In genomic region chr1:167439301-167439988, GRCh38 we compare ENCODE assay signal across 8 cellular contexts.
A peak's percentile ranks its signal among the peaks of the same experiment; 100 is the strongest.
DNase-seq lines count a peak whose midpoint lies in the region; ATAC-seq and TF ChIP-seq lines count a peak whose summit lies in the region.

No MANE protein-coding gene starts in this region.

- H3K79me2 ChIP-seq in GM23248 (ENCODE audit: insufficient read depth) = no peaks in the 10 kb centered on the region

- no peaks in the 10 kb centered on the region for H3K27me3 ChIP-seq in CD8-positive, alpha-beta memory T cell (ENCODE audit: insufficient read depth, low read length, poor library complexity, severe bottlenecking)
- no peaks in the 10 kb centered on the region; the same call in 1 of the 2 replicates for H3K27me3 ChIP-seq in GM23248 (replicated peaks; ENCODE audit: insufficient read depth)
- peaks cover 0 to 2% (median 0%) of the 10 kb centered on the region in 4 donors for H3K27me3 ChIP-seq in liver (ENCODE audit: control insufficient read depth in 4 of 4, insufficient read depth in 4 of 4, low read length in 3 of 4)

- in situ Hi-C loops in GM23248 (cut with MboI) = no loop called here

- DNase-seq in CD8-positive, alpha-beta memory T cell = peak in 1 of 5 donors; percentile 54
- DNase-seq in GM23248 (peak; percentile 66), RPMI8226 (peak; percentile 63)
- DNase-seq in stimulated activated naive B cell treated with anti-CD40 and anti-IgM and Interleukin-4, amounts not matched to agents 10 μg/mL and 1 μg/mL and 100 μg/mL, for 72 hours = peak; percentile 20

- no peaks in the 10 kb centered on the region for H3K9me2 ChIP-seq in GM23248 (ENCODE audit: insufficient read depth)

- H3K9me3 ChIP-seq in CD8-positive, alpha-beta memory T cell (ENCODE audit: low read length) = no peaks in the 10 kb centered on the region
- H3K9me3 ChIP-seq in GM23248 (ENCODE audit: low read depth) (no peaks in the 10 kb centered on the region), liver (ENCODE audit: control insufficient read depth in 4 of 4, low read length in 3 of 4) (no peaks in the 10 kb centered on the region)

- intact Hi-C loops in dendritic cell treated with granulocyte-macrophage colony-stimulating factor and Interleukin-4, amounts not matched to agents 40 ng/mL and 50 ng/mL, for 4 days (cut with micrococcal nuclease) = no loop called here

- ATAC-seq in stimulated activated naive B cell treated with anti-CD40 and anti-IgM and Interleukin-4, amounts not matched to agents 10 μg/mL and 1 μg/mL and 100 μg/mL, for 72 hours (replicated peaks) = peak; percentile 52 to 58
- no peak for ATAC-seq in GM21528 (IDR thresholded peaks at IDR 0.05; ENCODE audit: low FRiP score, unreplicated experiment)
- ATAC-seq in HG03196 (IDR thresholded peaks at IDR 0.05; ENCODE audit: unreplicated experiment) = no peak

- no peaks in the 10 kb centered on the region for H3K9me3 Mint-ChIP-seq in CD8-positive, alpha-beta memory T cell
- H3K9me3 Mint-ChIP-seq in dendritic cell treated with granulocyte-macrophage colony-stimulating factor and Interleukin-4, amounts not matched to agents 40 ng/mL and 50 ng/mL, for 4 days = no peaks in the 10 kb centered on the region
- H3K9me3 Mint-ChIP-seq in stimulated activated naive B cell treated with anti-CD40 and anti-IgM and Interleukin-4, amounts not matched to agents 10 μg/mL and 1 μg/mL and 100 μg/mL, for 72 hours = no peaks in the 10 kb centered on the region

- TF ChIP-seq CTCF in liver (IDR thresholded peaks at IDR 0.05; ENCODE audit: low read depth, low read length, missing input control) = no peak

- H2AFZ ChIP-seq in GM23248 = peak overlapping the region; percentile 54

- no peaks in the 10 kb centered on the region for H4K20me1 ChIP-seq in GM23248 (ENCODE audit: insufficient read depth)

- H3K27ac ChIP-seq in CD8-positive, alpha-beta memory T cell (ENCODE audit: low read depth, low read length) = no peak overlapping the region
- H3K27ac ChIP-seq in GM23248 (no peak overlapping the region), liver (ENCODE audit: low read depth in 1 of 2, low read length in 2 of 2) (no peak overlapping the region)

- TF ChIP-seq RAD21 in liver (IDR thresholded peaks at IDR 0.05) = no peak

- peaks cover 82% of the 10 kb centered on the region for H3K4me1 ChIP-seq in CD8-positive, alpha-beta memory T cell (ENCODE audit: insufficient read depth, low read length)
- no peaks in the 10 kb centered on the region for H3K4me1 ChIP-seq in GM23248 (ENCODE audit: insufficient read depth)
- H3K4me1 ChIP-seq in liver (ENCODE audit: control insufficient read depth in 4 of 4, insufficient read depth in 4 of 4, low read length in 3 of 4) = peaks cover 0 to 8% (median 7%) of the 10 kb centered on the region in 4 donors

- peak overlapping the region in 6 of 7 donors; percentile 37 to 85 (median 82) for H3K4me3 Mint-ChIP-seq in CD8-positive, alpha-beta memory T cell
- H3K4me3 Mint-ChIP-seq in dendritic cell treated with granulocyte-macrophage colony-stimulating factor and Interleukin-4, amounts not matched to agents 40 ng/mL and 50 ng/mL, for 4 days = peak overlapping the region; percentile 57
- peak overlapping the region; percentile 80 to 86 for H3K4me3 Mint-ChIP-seq in stimulated activated naive B cell treated with anti-CD40 and anti-IgM and Interleukin-4, amounts not matched to agents 10 μg/mL and 1 μg/mL and 100 μg/mL, for 72 hours

- peaks cover 79 to 87% (median 85%) of the 10 kb centered on the region in 3 donors for H3K4me1 Mint-ChIP-seq in CD8-positive, alpha-beta memory T cell
- peaks cover 24% of the 10 kb centered on the region for H3K4me1 Mint-ChIP-seq in dendritic cell treated with granulocyte-macrophage colony-stimulating factor and Interleukin-4, amounts not matched to agents 40 ng/mL and 50 ng/mL, for 4 days (ENCODE audit: low read depth)
- H3K4me1 Mint-ChIP-seq in stimulated activated naive B cell treated with anti-CD40 and anti-IgM and Interleukin-4, amounts not matched to agents 10 μg/mL and 1 μg/mL and 100 μg/mL, for 72 hours = peaks cover 25 to 32% of the 10 kb centered on the region in 2 donors

- peak overlapping the region; percentile 19 for H3K4me3 ChIP-seq in CD8-positive, alpha-beta memory T cell (ENCODE audit: low read length)
- H3K4me3 ChIP-seq in GM23248 (peak overlapping the region; percentile 58), liver (ENCODE audit: low read depth in 1 of 3, low read length in 3 of 3) (peak overlapping the region in 2 of 3 donors; percentile 25 to 39)

- CTCF ChIA-PET in CD8-positive, alpha-beta memory T cell (lab: Charles Lee) = interaction anchor here (1.6 to 2.8 kb wide), 4 partner anchors 13 to 94 kb away, joined by 4 to 20 read pairs (median 7); partner anchors contain the start of gene CD247

- POLR2A ChIA-PET in CD8-positive, alpha-beta memory T cell (lab: Charles Lee) = interaction anchor here (1.5 to 2.7 kb wide), 4 partner anchors 8 to 78 kb away, joined by 7 to 14 read pairs (median 8); partner anchors contain the start of gene CD247

- peak overlapping the region; percentile 86 to 98 (median 96) for H3K27ac Mint-ChIP-seq in CD8-positive, alpha-beta memory T cell
- no peak overlapping the region for H3K27ac Mint-ChIP-seq in dendritic cell treated with granulocyte-macrophage colony-stimulating factor and Interleukin-4, amounts not matched to agents 40 ng/mL and 50 ng/mL, for 4 days
- no peak overlapping the region for H3K27ac Mint-ChIP-seq in stimulated activated naive B cell treated with anti-CD40 and anti-IgM and Interleukin-4, amounts not matched to agents 10 μg/mL and 1 μg/mL and 100 μg/mL, for 72 hours

- no peaks in the 10 kb centered on the region for H3F3A ChIP-seq in GM23248 (ENCODE audit: insufficient read depth)

- 10% methylated on average over 41 to 49 of the region's 49 CpGs for WGBS in GM23248 (ENCODE audit: low coverage in 1 of 2, low lambda C conversion rate in 2 of 2, missing lambda C conversion rate in 2 of 2), 2 experiments
- 16% methylated on average over 49 of the region's 49 CpGs for WGBS in liver

- peaks cover 65% of the 10 kb centered on the region for H3K36me3 ChIP-seq in CD8-positive, alpha-beta memory T cell (ENCODE audit: insufficient read depth, low read length)
- no peaks in the 10 kb centered on the region for H3K36me3 ChIP-seq in GM23248 (ENCODE audit: low read depth)
- no peaks in the 10 kb centered on the region for H3K36me3 ChIP-seq in liver (ENCODE audit: control insufficient read depth in 4 of 4, insufficient read depth in 3 of 4, low read depth in 1 of 4, low read length in 3 of 4)

- peaks cover 9 to 88% (median 17%) of the 10 kb centered on the region in 3 donors for H3K36me3 Mint-ChIP-seq in CD8-positive, alpha-beta memory T cell
- H3K36me3 Mint-ChIP-seq in dendritic cell treated with granulocyte-macrophage colony-stimulating factor and Interleukin-4, amounts not matched to agents 40 ng/mL and 50 ng/mL, for 4 days (ENCODE audit: low read depth) = no peaks in the 10 kb centered on the region
- no peaks in the 10 kb centered on the region for H3K36me3 Mint-ChIP-seq in stimulated activated naive B cell treated with anti-CD40 and anti-IgM and Interleukin-4, amounts not matched to agents 10 μg/mL and 1 μg/mL and 100 μg/mL, for 72 hours

- peaks cover 0 to 2% of the 10 kb centered on the region in 2 donors for H3K27me3 Mint-ChIP-seq in CD8-positive, alpha-beta memory T cell
- peaks cover 32% of the 10 kb centered on the region for H3K27me3 Mint-ChIP-seq in dendritic cell treated with granulocyte-macrophage colony-stimulating factor and Interleukin-4, amounts not matched to agents 40 ng/mL and 50 ng/mL, for 4 days
- peaks cover 27 to 34% of the 10 kb centered on the region in 2 donors for H3K27me3 Mint-ChIP-seq in stimulated activated naive B cell treated with anti-CD40 and anti-IgM and Interleukin-4, amounts not matched to agents 10 μg/mL and 1 μg/mL and 100 μg/mL, for 72 hours

- no peak overlapping the region for H3K9ac ChIP-seq in GM23248
- H3K9ac ChIP-seq in liver (ENCODE audit: low read depth in 1 of 2, low read length in 2 of 2) = no peak overlapping the region

- H3K4me2 ChIP-seq in GM23248 (ENCODE audit: unreplicated experiment) = peak overlapping the region; percentile 62

TF ChIP-seq in liver, 16 proteins besides CTCF, POLR2A, EP300 and RAD21 (continues in another document):
- TF ChIP-seq TAF1 (conservative IDR thresholded peaks at IDR 0.05) = no peak
- TF ChIP-seq ZBTB33 (IDR thresholded peaks at IDR 0.05) = no peak
- TF ChIP-seq JUND (IDR thresholded peaks at IDR 0.05) = no peak
- TF ChIP-seq FOXA2 (IDR thresholded peaks at IDR 0.05) = no peak
- no peak for TF ChIP-seq GABPA (IDR thresholded peaks at IDR 0.05 in 1 of 2, conservative IDR thresholded peaks at IDR 0.05 in 1 of 2)
- no peak for TF ChIP-seq RXRA (IDR thresholded peaks at IDR 0.05)
- TF ChIP-seq HNF4A (conservative IDR thresholded peaks at IDR 0.05) = no peak
- no peak for TF ChIP-seq YY1 (IDR thresholded peaks at IDR 0.05)
- no peak for TF ChIP-seq EGR1 (IDR thresholded peaks at IDR 0.05; ENCODE audit: low read depth in 2 of 2)
- TF ChIP-seq SP1 (IDR thresholded peaks at IDR 0.05) = no peak
- no peak for TF ChIP-seq NR2F2 (IDR thresholded peaks at IDR 0.05)
- TF ChIP-seq, protein P1, sequence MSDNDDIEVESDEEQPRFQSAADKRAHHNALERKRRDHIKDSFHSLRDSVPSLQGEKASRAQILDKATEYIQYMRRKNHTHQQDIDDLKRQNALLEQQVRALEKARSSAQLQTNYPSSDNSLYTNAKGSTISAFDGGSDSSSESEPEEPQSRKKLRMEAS (IDR thresholded peaks at IDR 0.05) = no peak
- no peak for TF ChIP-seq HNF4G (IDR thresholded peaks at IDR 0.05)

Comparison
In these comparisons a context has a peak if more than half of its experiments do, and no peak if none do; other contexts are left out.
1. H3K27ac Mint-ChIP-seq: peak in CD8-positive, alpha-beta memory T cell (8 of 8); none in dendritic cell treated with granulocyte-macrophage colony-stimulating factor and Interleukin-4, amounts not matched to agents 40 ng/mL and 50 ng/mL, for 4 days (single experiment) and stimulated activated naive B cell treated with anti-CD40 and anti-IgM and Interleukin-4, amounts not matched to agents 10 μg/mL and 1 μg/mL and 100 μg/mL, for 72 hours (single experiment).
2. ATAC-seq: peak in stimulated activated naive B cell treated with anti-CD40 and anti-IgM and Interleukin-4, amounts not matched to agents 10 μg/mL and 1 μg/mL and 100 μg/mL, for 72 hours (2 of 2); none in GM21528 (single experiment) and HG03196 (single experiment).
3. Peak in every context shown above with its lines, with median percentiles within 50 percentile points of each other: H3K4me3 ChIP-seq and H3K4me3 Mint-ChIP-seq.